1 cellular context compared by ENCODE assay signal in the genomic region with DNA sequence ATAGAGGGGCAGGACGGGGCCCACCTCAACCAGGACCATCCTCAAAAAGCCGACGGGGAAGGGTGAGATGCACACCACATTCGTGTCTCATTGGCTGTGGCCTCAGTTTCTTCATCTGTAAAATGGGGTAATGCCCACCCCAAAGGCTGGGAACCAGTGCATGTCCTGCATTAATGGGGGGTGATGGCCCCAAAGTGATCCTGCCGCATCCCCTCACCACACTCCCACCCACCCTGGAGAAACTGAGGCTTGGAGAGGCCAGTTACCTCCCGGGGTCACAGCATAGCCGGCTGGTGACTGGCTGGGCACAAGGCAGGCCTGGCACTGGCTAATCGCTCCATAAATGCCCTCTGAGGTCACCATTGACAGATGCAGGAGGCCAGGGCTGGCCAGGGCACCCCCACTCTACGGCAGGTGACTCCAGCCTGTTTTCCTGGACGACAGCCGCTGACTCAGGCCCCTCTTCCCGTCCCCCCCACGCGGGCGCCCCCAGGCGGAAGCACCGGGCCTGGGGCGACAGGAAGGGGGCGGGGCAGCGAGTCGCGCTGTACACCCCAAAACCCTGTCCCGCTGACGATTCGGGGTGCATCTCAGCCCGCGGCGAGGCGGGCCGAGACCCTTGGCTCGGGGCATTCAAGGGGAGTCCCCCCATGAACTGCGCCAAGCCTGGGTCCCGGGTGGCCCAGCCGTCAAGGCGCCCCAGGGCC.
TF ChIP-seq lines count a peak whose summit lies in the region.

No MANE protein-coding gene starts in this region.

TF ChIP-seq in A549, 52 proteins besides CTCF, POLR2A, EP300 and RAD21 (continued from another document):
- TF ChIP-seq ESRRA (IDR thresholded peaks at IDR 0.05; ENCODE audit: borderline replicate concordance, low read length) (no peak), RARB (CRISPR knock-in tag; IDR thresholded peaks at IDR 0.05) (no peak), MAFK (IDR thresholded peaks at IDR 0.05; ENCODE audit: partially characterized antibody) (peak; percentile 27), ZFP36 (IDR thresholded peaks at IDR 0.05; ENCODE audit: borderline replicate concordance, partially characterized antibody) (no peak), CEBPB (IDR thresholded peaks at IDR 0.05) (no peak), CBX8 (IDR thresholded peaks at IDR 0.05) (no peak), GATA3 (IDR thresholded peaks at IDR 0.05; ENCODE audit: borderline replicate concordance) (peak; percentile 10; the same call in 1 of the 2 replicates), HDAC2 (IDR thresholded peaks at IDR 0.05) (no peak), NR3C1 (IDR thresholded peaks at IDR 0.05) (no peak), HOXB5 (CRISPR knock-in tag; IDR thresholded peaks at IDR 0.05) (no peak), CBX2 (IDR thresholded peaks at IDR 0.05; ENCODE audit: borderline replicate concordance, low read depth) (no peak), FOXS1 (CRISPR knock-in tag; IDR thresholded peaks at IDR 0.05) (no peak), EHMT2 (IDR thresholded peaks at IDR 0.05; ENCODE audit: low read depth) (no peak)
- TF ChIP-seq, protein P1, sequence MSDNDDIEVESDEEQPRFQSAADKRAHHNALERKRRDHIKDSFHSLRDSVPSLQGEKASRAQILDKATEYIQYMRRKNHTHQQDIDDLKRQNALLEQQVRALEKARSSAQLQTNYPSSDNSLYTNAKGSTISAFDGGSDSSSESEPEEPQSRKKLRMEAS (IDR thresholded peaks at IDR 0.05), result peak; percentile 40; the same call in 1 of the 2 replicates
